Comparison of ENCODE assay signal across 15 cellular contexts in the genomic region with DNA sequence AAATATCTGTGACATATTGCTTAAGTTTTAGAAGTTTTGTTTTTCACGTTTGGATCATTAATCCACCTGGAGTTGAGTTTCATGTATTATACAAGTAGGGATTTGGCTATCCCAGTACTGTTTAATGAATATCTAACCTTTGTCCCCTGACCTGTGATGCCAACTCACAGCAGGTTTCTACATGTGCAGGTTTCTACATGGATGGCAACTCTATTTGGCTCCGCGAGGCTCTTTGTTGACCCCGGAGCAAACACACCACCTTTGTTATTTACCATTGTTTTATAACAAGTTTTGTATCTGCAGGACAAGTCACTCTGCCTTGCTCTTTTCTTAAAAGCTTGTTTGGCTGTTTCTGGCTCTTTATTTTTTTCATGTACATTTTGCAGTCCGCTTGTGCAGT. TPM values are rescaled to one million over a fixed set of nuclear protein-coding genes. Genes with fewer than 3 reads are reported as not detected.
DNase-seq lines count a peak whose midpoint lies in the region; ATAC-seq, FAIRE-seq and TF ChIP-seq lines count a peak whose summit lies in the region.
"Had no signal": no experiment of that assay in that cellular context is flagged by ENCODE, and none has a peak within 500 bp of the region (broad histone marks: within the 10 kb centered on the region; RNA-seq: fewer than 3 reads in every experiment).

No MANE protein-coding gene starts in this region.

- DNase-seq in T-helper 1 cell (no peak), GM23338 (ENCODE audit: low spot score) (no peak), frontal cortex (ENCODE audit: low spot score in 2 of 2) (no peak), G401 (ENCODE audit: low spot score) (no peak)
- DNase-seq: activated CD4-positive, alpha-beta T cell treated with anti-CD3 and anti-CD28 coated beads, Interleukin-2, amount 50 U/mL, for 48 hours; central memory CD4-positive, alpha-beta T cell; EL; gastrocnemius medialis; T-helper 9 cell had no signal

- H3F3A ChIP-seq in GM23338 (replicated peaks; ENCODE audit: low read depth), result no peaks in the 10 kb centered on the region

- peaks cover 14% of the 10 kb centered on the region for H3K27me3 Mint-ChIP-seq in T-helper 1 cell treated with Interleukin-12 subunit alpha and Interleukin-12 subunit beta and Interleukin-4 antibody, amounts not matched to agents 30 μg/mL and 1 μg/mL, for 36 hours (ENCODE audit: low read depth)
- H3K27me3 Mint-ChIP-seq in GM23338 (ENCODE audit: insufficient read depth, low read depth, poor library complexity) (peaks cover 16% of the 10 kb centered on the region), nephron (ENCODE audit: low read depth) (peaks cover 17% of the 10 kb centered on the region)

- peak overlapping the region; percentile 55 for H3K27ac Mint-ChIP-seq in T-helper 1 cell treated with Interleukin-12 subunit alpha and Interleukin-12 subunit beta and Interleukin-4 antibody, amounts not matched to agents 30 μg/mL and 1 μg/mL, for 36 hours
- H3K27ac Mint-ChIP-seq in GM23338 (no peak overlapping the region), nephron (peak overlapping the region in 2 of 3 experiments; percentile 17 to 73)

- TF ChIP-seq CTCF in GM23338 (conservative IDR thresholded peaks at IDR 0.05; ENCODE audit: low read depth in 2 of 2) (no peak), nephron (IDR thresholded peaks at IDR 0.05; ENCODE audit: unreplicated experiment in 3 of 3) (no peak)

- H3K79me2 ChIP-seq in GM23338 (replicated peaks; ENCODE audit: insufficient read depth), result peaks cover 35% of the 10 kb centered on the region

- H3K4me1 Mint-ChIP-seq in T-helper 1 cell treated with Interleukin-12 subunit alpha and Interleukin-12 subunit beta and Interleukin-4 antibody, amounts not matched to agents 30 μg/mL and 1 μg/mL, for 36 hours (ENCODE audit: low read depth), result peaks cover 35% of the 10 kb centered on the region
- H3K4me1 Mint-ChIP-seq in GM23338, result peaks cover 27% of the 10 kb centered on the region
- peaks cover 24% of the 10 kb centered on the region for H3K4me1 Mint-ChIP-seq in nephron

- peaks cover 13% of the 10 kb centered on the region for H3K36me3 Mint-ChIP-seq in T-helper 1 cell treated with Interleukin-12 subunit alpha and Interleukin-12 subunit beta and Interleukin-4 antibody, amounts not matched to agents 30 μg/mL and 1 μg/mL, for 36 hours (ENCODE audit: low read depth)
- peaks cover 25% of the 10 kb centered on the region for H3K36me3 Mint-ChIP-seq in GM23338 (ENCODE audit: low read depth)
- H3K36me3 Mint-ChIP-seq in nephron (ENCODE audit: low read depth), result peaks cover 24% of the 10 kb centered on the region

- H3K4me3 ChIP-seq in GM23338 (peak overlapping the region; percentile 94), endocrine pancreas (ENCODE audit: control insufficient read depth, insufficient read depth, low read length) (peak overlapping the region; percentile 80)

- H3K9ac ChIP-seq in endocrine pancreas (ENCODE audit: control insufficient read depth, insufficient read depth, low read length), result no peak overlapping the region

- no peak for ATAC-seq in GM23338
- no peak for ATAC-seq in GM18907 (IDR thresholded peaks at IDR 0.05; ENCODE audit: unreplicated experiment)

- peak overlapping the region; percentile 98 for H3K4me2 ChIP-seq in GM23338

- in situ Hi-C loops in G401 (cut with HindIII; ENCODE audit: low sequenced_read_pairs), result no loop called here

- no peak overlapping the region for H2AFZ ChIP-seq in GM23338

- H3K36me3 ChIP-seq in GM23338 (ENCODE audit: insufficient read depth) (no peaks in the 10 kb centered on the region), endocrine pancreas (ENCODE audit: control insufficient read depth, insufficient read depth, low read length) (no peaks in the 10 kb centered on the region)
- H3K36me3 ChIP-seq: gastrocnemius medialis had no signal

- H3K4me3 Mint-ChIP-seq in T-helper 1 cell treated with Interleukin-12 subunit alpha and Interleukin-12 subunit beta and Interleukin-4 antibody, amounts not matched to agents 30 μg/mL and 1 μg/mL, for 36 hours, result peak overlapping the region; percentile 41
- H3K4me3 Mint-ChIP-seq in GM23338, result peak overlapping the region; percentile 79
- peak overlapping the region; percentile 81 to 92 (median 87) for H3K4me3 Mint-ChIP-seq in nephron

- H3K9me3 ChIP-seq in endocrine pancreas (ENCODE audit: control insufficient read depth, low read length), result no peaks in the 10 kb centered on the region
- H3K9me3 ChIP-seq: gastrocnemius medialis had no signal

- no peak for FAIRE-seq in frontal cortex (lab: Jason Lieb, UNC)
- FAIRE-seq: endometrium had no signal

- no peaks in the 10 kb centered on the region for H3K9me2 ChIP-seq in GM23338 (ENCODE audit: insufficient read depth)

- H3K9me3 Mint-ChIP-seq in T-helper 1 cell treated with Interleukin-12 subunit alpha and Interleukin-12 subunit beta and Interleukin-4 antibody, amounts not matched to agents 30 μg/mL and 1 μg/mL, for 36 hours, result no peaks in the 10 kb centered on the region
- H3K9me3 Mint-ChIP-seq in GM23338, result no peaks in the 10 kb centered on the region
- no peaks in the 10 kb centered on the region for H3K9me3 Mint-ChIP-seq in nephron

- no peak overlapping the region for H3K27ac ChIP-seq in GM23338 (ENCODE audit: low read depth)
- H3K27ac ChIP-seq: 22Rv1 had no signal

- peaks cover 28% of the 10 kb centered on the region for H4K20me1 ChIP-seq in GM23338 (replicated peaks; ENCODE audit: insufficient read depth)

- H3K4me1 ChIP-seq in GM23338 (ENCODE audit: insufficient read depth), result peaks cover 17% of the 10 kb centered on the region
- peaks cover 4% of the 10 kb centered on the region for H3K4me1 ChIP-seq in endocrine pancreas (ENCODE audit: control insufficient read depth, insufficient read depth, low read length)

- peaks cover 26% of the 10 kb centered on the region for H3K27me3 ChIP-seq in GM23338 (ENCODE audit: insufficient read depth)
- H3K27me3 ChIP-seq in endocrine pancreas (ENCODE audit: control insufficient read depth, insufficient read depth, low read length), result no peaks in the 10 kb centered on the region
- H3K27me3 ChIP-seq: gastrocnemius medialis had no signal

TF ChIP-seq in GM23338, 12 proteins besides CTCF, POLR2A, EP300 and RAD21 (continues in another document):
- no peak for TF ChIP-seq STAT1 (IDR thresholded peaks at IDR 0.05; ENCODE audit: unreplicated experiment)
- TF ChIP-seq ZNF331 (CRISPR knock-in tag; IDR thresholded peaks at IDR 0.05; ENCODE audit: low read depth), result no peak
- TF ChIP-seq JUNB (IDR thresholded peaks at IDR 0.05; ENCODE audit: unreplicated experiment), result no peak
- no peak for TF ChIP-seq EZH2phosphoT487 (IDR thresholded peaks at IDR 0.05; ENCODE audit: unreplicated experiment)
- TF ChIP-seq, protein P1, sequence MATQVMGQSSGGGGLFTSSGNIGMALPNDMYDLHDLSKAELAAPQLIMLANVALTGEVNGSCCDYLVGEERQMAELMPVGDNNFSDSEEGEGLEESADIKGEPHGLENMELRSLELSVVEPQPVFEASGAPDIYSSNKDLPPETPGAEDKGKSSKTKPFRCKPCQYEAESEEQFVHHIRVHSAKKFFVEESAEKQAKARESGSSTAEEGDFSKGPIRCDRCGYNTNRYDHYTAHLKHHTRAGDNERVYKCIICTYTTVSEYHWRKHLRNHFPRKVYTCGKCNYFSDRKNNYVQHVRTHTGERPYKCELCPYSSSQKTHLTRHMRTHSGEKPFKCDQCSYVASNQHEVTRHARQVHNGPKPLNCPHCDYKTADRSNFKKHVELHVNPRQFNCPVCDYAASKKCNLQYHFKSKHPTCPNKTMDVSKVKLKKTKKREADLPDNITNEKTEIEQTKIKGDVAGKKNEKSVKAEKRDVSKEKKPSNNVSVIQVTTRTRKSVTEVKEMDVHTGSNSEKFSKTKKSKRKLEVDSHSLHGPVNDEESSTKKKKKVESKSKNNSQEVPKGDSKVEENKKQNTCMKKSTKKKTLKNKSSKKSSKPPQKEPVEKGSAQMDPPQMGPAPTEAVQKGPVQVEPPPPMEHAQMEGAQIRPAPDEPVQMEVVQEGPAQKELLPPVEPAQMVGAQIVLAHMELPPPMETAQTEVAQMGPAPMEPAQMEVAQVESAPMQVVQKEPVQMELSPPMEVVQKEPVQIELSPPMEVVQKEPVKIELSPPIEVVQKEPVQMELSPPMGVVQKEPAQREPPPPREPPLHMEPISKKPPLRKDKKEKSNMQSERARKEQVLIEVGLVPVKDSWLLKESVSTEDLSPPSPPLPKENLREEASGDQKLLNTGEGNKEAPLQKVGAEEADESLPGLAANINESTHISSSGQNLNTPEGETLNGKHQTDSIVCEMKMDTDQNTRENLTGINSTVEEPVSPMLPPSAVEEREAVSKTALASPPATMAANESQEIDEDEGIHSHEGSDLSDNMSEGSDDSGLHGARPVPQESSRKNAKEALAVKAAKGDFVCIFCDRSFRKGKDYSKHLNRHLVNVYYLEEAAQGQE (IDR thresholded peaks at IDR 0.05; ENCODE audit: unreplicated experiment), result no peak
- TF ChIP-seq CREB1 (CRISPR knock-in tag; IDR thresholded peaks at IDR 0.05; ENCODE audit: low read depth), result no peak
- TF ChIP-seq EZH2 (IDR thresholded peaks at IDR 0.05; ENCODE audit: low read depth, unreplicated experiment), result no peak

RNA-seq across cellular contexts. Expression of gene SFXN1, which starts 0.9 kb away (rescaled TPM):
- total RNA-seq in GM23338 (2014; rRNA removed; shearing (Covaris generic)), result 97.7 and 121 TPM in 2 replicates
- 39.8 and 44.0 TPM in 2 replicates for polyA plus RNA-seq in GM23338 (2016; fragmentation: Nextera tagmentation; extraction: Ambion mirVana)
- 79.5 TPM for total RNA-seq in frontal cortex
- total RNA-seq in G401 (2014; rRNA removed; shearing (Covaris generic)), result 107 and 206 TPM in 2 replicates

RNA-seq across cellular contexts. Expression of gene DRD1, which starts 33.5 kb away (rescaled TPM):
- total RNA-seq in GM23338 (2014; rRNA removed; shearing (Covaris generic)), result 0.14 TPM in 1 of 2 replicates, not detected in the other
- polyA plus RNA-seq in GM23338 (2016; fragmentation: Nextera tagmentation; extraction: Ambion mirVana), result 0.11 TPM in 1 of 2 replicates, not detected in the other
- 18.3 TPM for total RNA-seq in frontal cortex
- not detected in 2 replicates for total RNA-seq in G401 (2014; rRNA removed; shearing (Covaris generic))
- total RNA-seq: gastrocnemius medialis had no signal

Comparison
In these comparisons a context has a peak if more than half of its experiments do, and no peak if none do; other contexts are left out.
1. RNA of gene DRD1, which starts 33.5 kb away (total RNA-seq): 18.3 TPM in frontal cortex (single experiment); 0.14 TPM in GM23338 and not detected in G401; every median in the first group is over 10 times any median in the second.
2. Peak in every context shown above with its lines, with median percentiles within 50 percentile points of each other: H3K4me3 Mint-ChIP-seq.